Comparison of ENCODE assay signal across 8 cellular contexts in the genomic region with DNA sequence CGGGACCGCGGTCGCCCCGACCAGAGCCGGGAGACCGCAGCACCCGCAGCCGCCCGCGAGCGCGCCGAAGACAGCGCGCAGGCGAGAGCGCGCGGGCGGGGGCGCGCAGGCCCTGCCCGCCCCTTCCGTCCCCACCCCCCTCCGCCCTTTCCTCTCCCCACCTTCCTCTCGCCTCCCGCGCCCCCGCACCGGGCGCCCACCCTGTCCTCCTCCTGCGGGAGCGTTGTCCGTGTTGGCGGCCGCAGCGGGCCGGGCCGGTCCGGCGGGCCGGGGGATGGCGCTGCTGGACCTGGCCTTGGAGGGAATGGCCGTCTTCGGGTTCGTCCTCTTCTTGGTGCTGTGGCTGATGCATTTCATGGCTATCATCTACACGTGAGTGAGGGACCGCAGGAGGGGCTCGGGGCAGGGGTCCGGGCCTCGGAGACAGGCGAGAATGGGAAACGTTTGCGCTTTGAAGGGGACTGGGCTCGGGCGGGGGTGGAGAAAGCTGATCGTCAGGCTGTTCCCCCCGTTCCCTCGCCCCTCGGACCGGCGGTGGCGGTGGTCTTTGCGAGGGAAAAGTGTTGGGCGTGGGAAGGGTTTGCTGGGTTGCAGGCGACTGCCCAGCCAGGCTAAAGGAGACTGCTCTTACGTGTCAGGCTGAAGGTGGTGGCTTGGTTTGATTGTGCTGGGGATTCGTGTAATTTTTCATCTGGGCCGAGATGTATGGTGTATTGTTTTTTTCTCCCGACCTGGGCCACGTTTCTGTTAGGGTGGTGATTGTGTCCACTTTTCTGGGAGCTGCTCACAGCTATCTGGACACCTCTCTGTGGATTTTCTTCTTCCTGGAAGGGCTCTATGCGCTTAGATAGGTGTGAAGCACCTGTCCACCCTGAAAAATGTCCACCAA.
DNase-seq lines count a peak whose midpoint lies in the region; ATAC-seq lines count a peak whose summit lies in the region.

No MANE protein-coding gene starts in this region.

- peak; percentile 39 for ATAC-seq in GM21381 (IDR thresholded peaks at IDR 0.05; ENCODE audit: unreplicated experiment)

- peak overlapping the region; percentile 85 for H3K27ac ChIP-seq in layer of hippocampus (ENCODE audit: low read depth, low read length)

- DNase-seq in EL, result peak; percentile 43
- DNase-seq in HPDE6-E6E7 (ENCODE audit: extremely low spot score), result peak; percentile 16
- peak; percentile 7 for DNase-seq in T-helper 9 cell
- peak; percentile 63 for DNase-seq in cerebellar cortex (ENCODE audit: low spot score)
- DNase-seq in stimulated activated CD4-positive, alpha-beta T cell treated with anti-CD3 and anti-CD28 coated beads, Interleukin-4, amount 100 ng/mL, for 48 hours (ENCODE audit: low read depth in 2 of 2), result peak; percentile 7 to 34
- no peak for DNase-seq in GF-D8 (lab: John Stamatoyannopoulos, UW)

- H3K27me3 ChIP-seq in layer of hippocampus (ENCODE audit: control insufficient read depth, insufficient read depth, low read length), result no peaks in the 10 kb centered on the region
